In genomic region chr14:95875831-95876768, GRCh38 we compare ENCODE assay signal across 13 cellular contexts. TPM values are rescaled to one million over a fixed set of nuclear protein-coding genes. Genes with fewer than 3 reads are reported as not detected.
A peak's percentile ranks its signal among the peaks of the same experiment; 100 is the strongest.
DNase-seq lines count a peak whose midpoint lies in the region; ATAC-seq and TF ChIP-seq lines count a peak whose summit lies in the region.
"Had no signal": no experiment of that assay in that cellular context is flagged by ENCODE, and none has a peak within 500 bp of the region (broad histone marks: within the 10 kb centered on the region; RNA-seq: fewer than 3 reads in every experiment).

No MANE protein-coding gene starts in this region.

- no peak overlapping the region for H3K27ac ChIP-seq in heart left ventricle
- H3K27ac ChIP-seq: skin epidermis had no signal

- TF ChIP-seq CTCF in heart left ventricle (IDR thresholded peaks at IDR 0.05) (no peak), type B pancreatic cell (conservative IDR thresholded peaks at IDR 0.05) (no peak)

- peak overlapping the region; percentile 84 for H3K4me3 Mint-ChIP-seq in type B pancreatic cell
- H3K4me3 Mint-ChIP-seq: dendritic cell treated with granulocyte-macrophage colony-stimulating factor and Interleukin-4, amounts not matched to agents 40 ng/mL and 50 ng/mL, for 4 days; stimulated activated naive CD8-positive, alpha-beta T cell treated with anti-CD3 and anti-CD28 coated beads, Interleukin-15, Interleukin-2, amounts not matched to agents 100 ng/mL and 50 ng/mL, for 24 hours had no signal

- no peak for TF ChIP-seq POLR2A in heart left ventricle (IDR thresholded peaks at IDR 0.05)

- peaks cover 84% of the 10 kb centered on the region for H3K27me3 Mint-ChIP-seq in type B pancreatic cell

- H3K4me1 ChIP-seq in heart left ventricle, result peaks cover 0 to 15% (median 3%) of the 10 kb centered on the region in 12 donors

- H3K36me3 Mint-ChIP-seq in type B pancreatic cell, result no peaks in the 10 kb centered on the region
- H3K36me3 Mint-ChIP-seq: CD4-positive, alpha-beta memory T cell had no signal

- H3K9me3 Mint-ChIP-seq in type B pancreatic cell, result no peaks in the 10 kb centered on the region
- H3K9me3 Mint-ChIP-seq: dendritic cell treated with granulocyte-macrophage colony-stimulating factor and Interleukin-4, amounts not matched to agents 40 ng/mL and 50 ng/mL, for 4 days; stimulated activated naive CD8-positive, alpha-beta T cell treated with anti-CD3 and anti-CD28 coated beads, Interleukin-15, Interleukin-2, amounts not matched to agents 100 ng/mL and 50 ng/mL, for 24 hours had no signal

- ATAC-seq in heart left ventricle (peak in 1 of 4 donors; percentile 12), left cardiac atrium (no peak), GM21737 (IDR thresholded peaks at IDR 0.05; ENCODE audit: unreplicated experiment) (no peak), GM21367 (IDR thresholded peaks at IDR 0.05; ENCODE audit: unreplicated experiment) (no peak)
- ATAC-seq: HepG2 had no signal

- peaks cover 22 to 80% (median 45%) of the 10 kb centered on the region in 9 donors for H3K27me3 ChIP-seq in heart left ventricle

- peak overlapping the region in 10 of 12 donors; percentile 7 to 43 (median 20) for H3K4me3 ChIP-seq in heart left ventricle
- H3K4me3 ChIP-seq in iPS-11a (ENCODE audit: low read depth, low read length), result peak overlapping the region; percentile 69

- no peak overlapping the region for H3K27ac Mint-ChIP-seq in type B pancreatic cell
- H3K27ac Mint-ChIP-seq: CD4-positive, alpha-beta memory T cell; dendritic cell treated with granulocyte-macrophage colony-stimulating factor and Interleukin-4, amounts not matched to agents 40 ng/mL and 50 ng/mL, for 4 days; stimulated activated naive CD8-positive, alpha-beta T cell treated with anti-CD3 and anti-CD28 coated beads, Interleukin-15, Interleukin-2, amounts not matched to agents 100 ng/mL and 50 ng/mL, for 24 hours had no signal

- no peaks in the 10 kb centered on the region for H3K36me3 ChIP-seq in heart left ventricle

- DNase-seq in heart left ventricle, result no peak
- DNase-seq in left cardiac atrium, result no peak
- peak; percentile 27 for DNase-seq in NCI-H748 treated with DMSO at 0.1 percent for 48 hours (lab: John Stamatoyannopoulos, UW)
- no peak for DNase-seq in type B pancreatic cell (ENCODE audit: extremely low spot score, unreplicated experiment)
- no peak for DNase-seq in SIG-M5 treated with dmso at 0.1 percent for 504 hours (lab: John Stamatoyannopoulos, UW; ENCODE audit: unreplicated experiment)
- DNase-seq: CD4-positive, alpha-beta memory T cell had no signal

- H3K4me1 Mint-ChIP-seq in type B pancreatic cell (ENCODE audit: unreplicated experiment), result peaks cover 6% of the 10 kb centered on the region

- intact Hi-C loops in heart left ventricle (cut with DNase I), result no loop called here
- intact Hi-C loops in left cardiac atrium (cut with DNase I), result no loop called here

- H3K9me3 ChIP-seq in heart left ventricle, result no peaks in the 10 kb centered on the region

- 2 to 4% (median 3%) methylated on average over 27 to 102 of the region's 103 CpGs for WGBS in heart left ventricle, 4 donors

RNA-seq across cellular contexts. Expression of gene TUNAR, which starts 0.5 kb away (rescaled TPM):
- total RNA-seq in heart left ventricle (not detected), left cardiac atrium (not detected), type B pancreatic cell (ENCODE audit: low replicate concordance) (7.0 and 7.4 TPM in 2 replicates)
- not detected for polyA plus RNA-seq in heart left ventricle
- total RNA-seq: CD4-positive, alpha-beta memory T cell; HepG2 had no signal
- polyA plus RNA-seq: CD4-positive, alpha-beta memory T cell; HepG2 had no signal
